In genomic region chr11:24239016-24239720, GRCh38 we compare ENCODE assay signal across 11 cellular contexts.
DNase-seq lines count a peak whose midpoint lies in the region; ATAC-seq and TF ChIP-seq lines count a peak whose summit lies in the region.
"Had no signal": no experiment of that assay in that cellular context is flagged by ENCODE, and none has a peak within 500 bp of the region (broad histone marks: within the 10 kb centered on the region; RNA-seq: fewer than 3 reads in every experiment).

No MANE protein-coding gene starts in this region.

- no peak overlapping the region for H3K27ac Mint-ChIP-seq in stimulated activated effector memory CD8-positive, alpha-beta T cell treated with anti-CD3 and anti-CD28 coated beads, Interleukin-12 subunit alpha, Interleukin-12 subunit beta, amount 100 ng/mL, for 72 hours
- H3K27ac Mint-ChIP-seq: endodermal cell had no signal

- no peaks in the 10 kb centered on the region for H3K36me3 Mint-ChIP-seq in stimulated activated effector memory CD8-positive, alpha-beta T cell treated with anti-CD3 and anti-CD28 coated beads, Interleukin-12 subunit alpha, Interleukin-12 subunit beta, amount 100 ng/mL, for 72 hours

- TF ChIP-seq CTCF in WERI-Rb-1 (IDR thresholded peaks at IDR 0.05; ENCODE audit: low read depth, low read length) (no peak), foreskin fibroblast (IDR thresholded peaks at IDR 0.05; ENCODE audit: low read depth, low read length) (no peak)

- H3K36me3 ChIP-seq in WERI-Rb-1 = no peaks in the 10 kb centered on the region
- H3K36me3 ChIP-seq: thoracic aorta had no signal

- ATAC-seq in stimulated activated effector memory CD8-positive, alpha-beta T cell treated with anti-CD3 and anti-CD28 coated beads, Interleukin-12 subunit alpha, Interleukin-12 subunit beta, amount 100 ng/mL, for 72 hours = no peak

- H3K4me3 ChIP-seq in WERI-Rb-1 (ENCODE audit: low read depth, low read length) = no peak overlapping the region
- no peak overlapping the region for H3K4me3 ChIP-seq in foreskin fibroblast (ENCODE audit: low read depth in 1 of 2, low read length in 2 of 2)
- H3K4me3 ChIP-seq: thoracic aorta had no signal

- DNase-seq in NCI-H82 (lab: John Stamatoyannopoulos, UW) (peak; percentile 1), NCI-H82 treated with DMSO at 0.1 percent for 48 hours (lab: John Stamatoyannopoulos, UW; ENCODE audit: unreplicated experiment) (no peak), WERI-Rb-1 (peak; percentile 11), foreskin fibroblast (peak; percentile 2 to 34), GOT3 (lab: John Stamatoyannopoulos, UW) (no peak), T-helper 1 cell (no peak), activated T-cell treated with anti-CD3 and anti-CD28 coated beads for 4 hours (no peak)
- no peak for DNase-seq in stimulated activated effector memory CD8-positive, alpha-beta T cell treated with anti-CD3 and anti-CD28 coated beads, Interleukin-12 subunit alpha, Interleukin-12 subunit beta, amount 100 ng/mL, for 72 hours (ENCODE audit: low spot score in 2 of 2)
- DNase-seq: aorta, endodermal cell had no signal

- H3K4me3 Mint-ChIP-seq in stimulated activated effector memory CD8-positive, alpha-beta T cell treated with anti-CD3 and anti-CD28 coated beads, Interleukin-12 subunit alpha, Interleukin-12 subunit beta, amount 100 ng/mL, for 72 hours = no peak overlapping the region
- H3K4me3 Mint-ChIP-seq: endodermal cell had no signal

- no peaks in the 10 kb centered on the region for H3K27me3 ChIP-seq in WERI-Rb-1 (ENCODE audit: insufficient read depth, low read depth, severe bottlenecking)

- H3K9me3 Mint-ChIP-seq in stimulated activated effector memory CD8-positive, alpha-beta T cell treated with anti-CD3 and anti-CD28 coated beads, Interleukin-12 subunit alpha, Interleukin-12 subunit beta, amount 100 ng/mL, for 72 hours = peaks cover 12% of the 10 kb centered on the region

- no peaks in the 10 kb centered on the region for H3K9me3 ChIP-seq in WERI-Rb-1 (ENCODE audit: severe bottlenecking)
- H3K9me3 ChIP-seq: thoracic aorta had no signal

- H3K4me1 Mint-ChIP-seq in stimulated activated effector memory CD8-positive, alpha-beta T cell treated with anti-CD3 and anti-CD28 coated beads, Interleukin-12 subunit alpha, Interleukin-12 subunit beta, amount 100 ng/mL, for 72 hours = no peaks in the 10 kb centered on the region

- no peak overlapping the region for H3K27ac ChIP-seq in WERI-Rb-1
- H3K27ac ChIP-seq: thoracic aorta had no signal

Comparison
In these comparisons a context has a peak if more than half of its experiments do, and no peak if none do; other contexts are left out.
1. DNase-seq: peak in NCI-H82 (single experiment), WERI-Rb-1 (single experiment) and foreskin fibroblast (2 of 2); none in NCI-H82 treated with DMSO at 0.1 percent for 48 hours (single experiment), GOT3 (single experiment), stimulated activated effector memory CD8-positive, alpha-beta T cell treated with anti-CD3 and anti-CD28 coated beads, Interleukin-12 subunit alpha, Interleukin-12 subunit beta, amount 100 ng/mL, for 72 hours (0 of 2), T-helper 1 cell (0 of 5) and activated T-cell treated with anti-CD3 and anti-CD28 coated beads for 4 hours (single experiment).